Comparison of ENCODE assay signal across 11 cellular contexts in genomic region chr2:174662859-174663258, GRCh38.
DNase-seq lines count a peak whose midpoint lies in the region; ATAC-seq and TF ChIP-seq lines count a peak whose summit lies in the region.
"Had no signal": no experiment of that assay in that cellular context is flagged by ENCODE, and none has a peak within 500 bp of the region (broad histone marks: within the 10 kb centered on the region; RNA-seq: fewer than 3 reads in every experiment).

No MANE protein-coding gene starts in this region.

- H3K9ac ChIP-seq in adipocyte (ENCODE audit: low read length) (peak overlapping the region; percentile 19), stomach smooth muscle (ENCODE audit: low read length in 2 of 2) (peak overlapping the region in 1 of 2 donors; percentile 44), MM.1S (ENCODE audit: low read length) (no peak overlapping the region)

- H3K9me2 ChIP-seq in MM.1S (replicated peaks; ENCODE audit: insufficient read depth, low read length), result no peaks in the 10 kb centered on the region

- H3K27me3 ChIP-seq in HL-60 (ENCODE audit: insufficient read depth, poor library complexity, severe bottlenecking) (no peaks in the 10 kb centered on the region), adipocyte (replicated peaks; ENCODE audit: control insufficient read depth, insufficient read depth, low read length) (no peaks in the 10 kb centered on the region), stomach smooth muscle (ENCODE audit: control insufficient read depth in 1 of 2, insufficient read depth in 2 of 2, low read length in 2 of 2) (no peaks in the 10 kb centered on the region), MM.1S (replicated peaks; ENCODE audit: insufficient read depth, low read length) (no peaks in the 10 kb centered on the region)

- H3K4me1 Mint-ChIP-seq in memory B cell, result peaks cover 15% of the 10 kb centered on the region

- no peak for DNase-seq in HL-60 (ENCODE audit: low read depth in 1 of 2, low spot score in 1 of 2)
- no peak for DNase-seq in adipocyte (ENCODE audit: low read depth)
- no peak for DNase-seq in memory B cell (ENCODE audit: low spot score in 2 of 2)
- DNase-seq in T-helper 9 cell, result no peak
- DNase-seq in NCI-H774 (lab: John Stamatoyannopoulos, UW), result no peak
- DNase-seq in globus pallidus (ENCODE audit: low spot score), result no peak
- no peak for DNase-seq in MM.1S
- DNase-seq: activated naive CD8-positive, alpha-beta T cell treated with anti-CD3 and anti-CD28 coated beads, Interleukin-2, amount 10 ng/mL, durations not matched to agents 7 days and 5 days; NK-92 treated with Interleukin-12 subunit alpha and Interleukin-12 subunit beta, amount 100 ng/mL, for 24 hours had no signal

- no peak overlapping the region for H2AFZ ChIP-seq in MM.1S (ENCODE audit: low read length)

- ATAC-seq in memory B cell (ENCODE audit: low read depth), result peak; percentile 52
- ATAC-seq: activated CD4-positive, CD25-positive, alpha-beta regulatory T cell treated with anti-CD3 and anti-CD28 coated beads, Interleukin-2, amount 50 U/mL, for 24 hours had no signal

- H3K27me3 Mint-ChIP-seq in memory B cell, result no peaks in the 10 kb centered on the region
- H3K27me3 Mint-ChIP-seq: activated naive CD8-positive, alpha-beta T cell treated with anti-CD3 and anti-CD28 coated beads, Interleukin-2, amount 10 ng/mL, durations not matched to agents 7 days and 5 days had no signal

- no peak overlapping the region for H3K27ac Mint-ChIP-seq in memory B cell
- H3K27ac Mint-ChIP-seq: activated naive CD8-positive, alpha-beta T cell treated with anti-CD3 and anti-CD28 coated beads, Interleukin-2, amount 10 ng/mL, durations not matched to agents 7 days and 5 days had no signal

- H3K4me2 ChIP-seq in MM.1S (ENCODE audit: low read depth, low read length), result no peak overlapping the region

- H3K4me1 ChIP-seq in adipocyte (ENCODE audit: control insufficient read depth, insufficient read depth, low read length) (peaks cover 42% of the 10 kb centered on the region), stomach smooth muscle (ENCODE audit: control insufficient read depth, insufficient read depth, low read length) (peaks cover 37% of the 10 kb centered on the region), MM.1S (ENCODE audit: low read length) (no peaks in the 10 kb centered on the region)

- H3K9me3 ChIP-seq in adipocyte (ENCODE audit: control insufficient read depth, low read length), result no peaks in the 10 kb centered on the region
- no peaks in the 10 kb centered on the region for H3K9me3 ChIP-seq in stomach smooth muscle (ENCODE audit: control insufficient read depth in 2 of 2, low read length in 2 of 2)
- H3K9me3 ChIP-seq in MM.1S (replicated peaks; ENCODE audit: insufficient read depth, low read length), result no peaks in the 10 kb centered on the region

- no peaks in the 10 kb centered on the region for H4K20me1 ChIP-seq in MM.1S (ENCODE audit: insufficient read depth, low read length)

- H3K27ac ChIP-seq in HL-60 (replicated peaks), result peak overlapping the region; percentile 59
- peak overlapping the region; percentile 82 for H3K27ac ChIP-seq in stomach smooth muscle (ENCODE audit: low read length)
- H3K27ac ChIP-seq in MM.1S (ENCODE audit: low read length), result no peak overlapping the region

- peaks cover 2% of the 10 kb centered on the region for H3K36me3 Mint-ChIP-seq in memory B cell

- no peak for TF ChIP-seq CTCF in HL-60 (IDR thresholded peaks at IDR 0.05; ENCODE audit: insufficient read depth, low read length)
- TF ChIP-seq CTCF in MM.1S (IDR thresholded peaks at IDR 0.05; ENCODE audit: low read length), result no peak

- peak overlapping the region; percentile 8 for H3K4me3 Mint-ChIP-seq in memory B cell
- H3K4me3 Mint-ChIP-seq: activated naive CD8-positive, alpha-beta T cell treated with anti-CD3 and anti-CD28 coated beads, Interleukin-2, amount 10 ng/mL, durations not matched to agents 7 days and 5 days had no signal

- no peak overlapping the region for H3K4me3 ChIP-seq in HL-60 (replicated peaks; ENCODE audit: insufficient read depth, low read length)
- peak overlapping the region; percentile 35 for H3K4me3 ChIP-seq in adipocyte (ENCODE audit: low read length)
- H3K4me3 ChIP-seq in stomach smooth muscle (ENCODE audit: low read length in 2 of 2), result peak overlapping the region in 1 of 2 donors; percentile 29
- no peak overlapping the region for H3K4me3 ChIP-seq in MM.1S (ENCODE audit: low read length)

- H3K36me3 ChIP-seq in adipocyte (ENCODE audit: control insufficient read depth, insufficient read depth, low read length, severe bottlenecking) (no peaks in the 10 kb centered on the region), stomach smooth muscle (ENCODE audit: control insufficient read depth in 2 of 2, insufficient read depth in 2 of 2, low read length in 2 of 2) (no peaks in the 10 kb centered on the region), MM.1S (replicated peaks; ENCODE audit: insufficient read depth, low read length) (no peaks in the 10 kb centered on the region)

- H3K79me2 ChIP-seq in MM.1S (ENCODE audit: low read length), result no peaks in the 10 kb centered on the region

- no peaks in the 10 kb centered on the region for H3F3A ChIP-seq in MM.1S (ENCODE audit: insufficient read depth, low read length)

- H3K9me3 Mint-ChIP-seq in memory B cell, result no peaks in the 10 kb centered on the region
- H3K9me3 Mint-ChIP-seq: activated naive CD8-positive, alpha-beta T cell treated with anti-CD3 and anti-CD28 coated beads, Interleukin-2, amount 10 ng/mL, durations not matched to agents 7 days and 5 days had no signal
